Comparison of ENCODE assay signal across 13 cellular contexts in genomic region chr3:15342252-15342651, GRCh38. TPM values are rescaled to one million over a fixed set of nuclear protein-coding genes. Genes with fewer than 3 reads are reported as not detected.
DNase-seq lines count a peak whose midpoint lies in the region; ATAC-seq and TF ChIP-seq lines count a peak whose summit lies in the region.
"Had no signal": no experiment of that assay in that cellular context is flagged by ENCODE, and none has a peak within 500 bp of the region (broad histone marks: within the 10 kb centered on the region; RNA-seq: fewer than 3 reads in every experiment).

No MANE protein-coding gene starts in this region.

- H3K36me3 Mint-ChIP-seq in activated B cell treated with CpG ODN at 0.5 μM for 24 hours (ENCODE audit: low read depth), result no peaks in the 10 kb centered on the region
- H3K36me3 Mint-ChIP-seq in stimulated activated memory B cell treated with anti-CD40 and anti-IgM and Interleukin-4, amounts not matched to agents 10 μg/mL and 1 μg/mL and 100 μg/mL, for 72 hours, result no peaks in the 10 kb centered on the region

- H3K9me3 Mint-ChIP-seq in activated B cell treated with CpG ODN at 0.5 μM for 24 hours, result peaks cover 12% of the 10 kb centered on the region
- H3K9me3 Mint-ChIP-seq in stimulated activated memory B cell treated with anti-CD40 and anti-IgM and Interleukin-4, amounts not matched to agents 10 μg/mL and 1 μg/mL and 100 μg/mL, for 72 hours, result no peaks in the 10 kb centered on the region

- peak overlapping the region; percentile 80 for H3K27ac Mint-ChIP-seq in activated B cell treated with CpG ODN at 0.5 μM for 24 hours
- peak overlapping the region; percentile 49 for H3K27ac Mint-ChIP-seq in stimulated activated memory B cell treated with anti-CD40 and anti-IgM and Interleukin-4, amounts not matched to agents 10 μg/mL and 1 μg/mL and 100 μg/mL, for 72 hours

- intact Hi-C loops in activated B cell treated with CpG ODN at 0.5 μM for 24 hours (cut with micrococcal nuclease), result no loop called here

- no peak overlapping the region for H3K4me3 Mint-ChIP-seq in activated B cell treated with CpG ODN at 0.5 μM for 24 hours
- no peak overlapping the region for H3K4me3 Mint-ChIP-seq in stimulated activated memory B cell treated with anti-CD40 and anti-IgM and Interleukin-4, amounts not matched to agents 10 μg/mL and 1 μg/mL and 100 μg/mL, for 72 hours

- ATAC-seq in activated B cell treated with CpG ODN at 0.5 μM for 24 hours (ENCODE audit: low read depth), result no peak
- no peak for ATAC-seq in stimulated activated memory B cell treated with anti-CD40 and anti-IgM and Interleukin-4, amounts not matched to agents 10 μg/mL and 1 μg/mL and 100 μg/mL, for 72 hours
- ATAC-seq in HG02798 (IDR thresholded peaks at IDR 0.05; ENCODE audit: poor library complexity, unreplicated experiment), result no peak
- no peak for ATAC-seq in GM18517 (IDR thresholded peaks at IDR 0.05; ENCODE audit: unreplicated experiment)

- no peaks in the 10 kb centered on the region for H3K27me3 Mint-ChIP-seq in activated B cell treated with CpG ODN at 0.5 μM for 24 hours
- no peaks in the 10 kb centered on the region for H3K27me3 Mint-ChIP-seq in stimulated activated memory B cell treated with anti-CD40 and anti-IgM and Interleukin-4, amounts not matched to agents 10 μg/mL and 1 μg/mL and 100 μg/mL, for 72 hours

- POLR2A ChIA-PET in activated B cell treated with CpG ODN at 0.5 μM for 24 hours (lab: Charles Lee), result interaction anchor here (1.0 to 2.3 kb wide), 5 partner anchors 10 to 42 kb away, joined by 3 to 8 read pairs (median 4); partner anchors contain the start of gene SH3BP5

- DNase-seq in NOMO-1 treated with DMSO at 0.1 percent for 48 hours (lab: John Stamatoyannopoulos, UW; ENCODE audit: unreplicated experiment) (peak; percentile 32), NOMO-1 treated with dmso at 0.1 percent for 144 hours (lab: John Stamatoyannopoulos, UW; ENCODE audit: unreplicated experiment) (no peak), MV-4-11 (lab: John Stamatoyannopoulos, UW) (peak; percentile 45), activated B cell treated with CpG ODN at 0.5 μM for 24 hours (no peak), HK-2 (ENCODE audit: unreplicated experiment) (no peak)
- DNase-seq: 8988T, NCI-H1092, NCI-H2081 treated with DMSO at 0.1 percent for 48 hours, NCI-H226, NCI-H524 treated with DMSO at 0.1 percent for 48 hours had no signal

- H3K4me1 Mint-ChIP-seq in activated B cell treated with CpG ODN at 0.5 μM for 24 hours, result peaks cover 85% of the 10 kb centered on the region
- H3K4me1 Mint-ChIP-seq in stimulated activated memory B cell treated with anti-CD40 and anti-IgM and Interleukin-4, amounts not matched to agents 10 μg/mL and 1 μg/mL and 100 μg/mL, for 72 hours, result peaks cover 74% of the 10 kb centered on the region

- CTCF ChIA-PET in activated B cell treated with CpG ODN at 0.5 μM for 24 hours (lab: Charles Lee), result interaction anchor here (1.1 to 1.9 kb wide), 3 partner anchors 10 to 74 kb away, joined by 3 to 10 read pairs (median 4); partner anchors contain the start of gene SH3BP5

- TF ChIP-seq CTCF in activated B cell treated with CpG ODN at 0.5 μM for 24 hours (IDR thresholded peaks at IDR 0.05), result no peak

RNA-seq across cellular contexts. Expression of gene SH3BP5, which starts 9.9 kb away (rescaled TPM):
- total RNA-seq in activated B cell treated with CpG ODN at 0.5 μM for 24 hours, result 60.5 and 66.0 TPM in 2 replicates

Comparison
In these comparisons a context has a peak if more than half of its experiments do, and no peak if none do; other contexts are left out.
1. DNase-seq: peak in NOMO-1 treated with DMSO at 0.1 percent for 48 hours (single experiment) and MV-4-11 (single experiment); none in NOMO-1 treated with dmso at 0.1 percent for 144 hours (single experiment), activated B cell treated with CpG ODN at 0.5 μM for 24 hours (single experiment) and HK-2 (single experiment).